In genomic region chr6:157769776-157770430, GRCh38 we compare ENCODE assay signal across 14 cellular contexts. TPM values are rescaled to one million over a fixed set of nuclear protein-coding genes. Genes with fewer than 3 reads are reported as not detected.
DNase-seq lines count a peak whose midpoint lies in the region; ATAC-seq, FAIRE-seq and TF ChIP-seq lines count a peak whose summit lies in the region.
"Had no signal": no experiment of that assay in that cellular context is flagged by ENCODE, and none has a peak within 500 bp of the region (broad histone marks: within the 10 kb centered on the region; RNA-seq: fewer than 3 reads in every experiment).

No MANE protein-coding gene starts in this region.

- no peak overlapping the region for H3K56ac ChIP-seq in H1 (replicated peaks; ENCODE audit: insufficient read length, low read depth, low read length)

- WGBS in H1 (ENCODE audit: extremely low coverage in 1 of 2, insufficient coverage in 1 of 2, insufficient read length in 1 of 2, insufficient replicate concordance in 2 of 2, low coverage in 1 of 2, low lambda C conversion rate in 2 of 2, missing lambda C conversion rate in 1 of 2), 2 experiments, result 88% methylated on average over 10 of the region's 10 CpGs; no CpG with 5 or more reads in 1 of the 2 experiments

- H2BK20ac ChIP-seq in H1 (ENCODE audit: low read length), result peak overlapping the region; percentile 43; the same call in 1 of the 2 replicates

- no peak overlapping the region for H3K4ac ChIP-seq in H1 (replicated peaks; ENCODE audit: insufficient read length, low read depth, low read length)

- peak overlapping the region; percentile 37 for H3K27ac Mint-ChIP-seq in activated T-cell treated with anti-CD3 and anti-CD28 coated beads, Interleukin-2, amount 50 U/mL, for 24 hours
- H3K27ac Mint-ChIP-seq in stimulated activated memory B cell treated with anti-CD40 and anti-IgM and Interleukin-4, amounts not matched to agents 10 μg/mL and 1 μg/mL and 100 μg/mL, for 72 hours, result peak overlapping the region; percentile 64

- peaks cover 3 to 6% (median 3%) of the 10 kb centered on the region in 4 experiments; a peak in 3 of 7 replicates for H3K4me1 ChIP-seq in H1 (replicated peaks in 1 of 4; ENCODE audit: control insufficient read depth in 3 of 4, insufficient read depth in 4 of 4, low read length in 3 of 4)
- peaks cover under 1 to 3% of the 10 kb centered on the region in 2 donors for H3K4me1 ChIP-seq in uterus

- ATAC-seq in stimulated activated memory B cell treated with anti-CD40 and anti-IgM and Interleukin-4, amounts not matched to agents 10 μg/mL and 1 μg/mL and 100 μg/mL, for 72 hours, result no peak
- no peak for ATAC-seq in GM21390 (IDR thresholded peaks at IDR 0.05; ENCODE audit: unreplicated experiment)
- ATAC-seq: sciatic nerve had no signal

- peaks cover 2% of the 10 kb centered on the region; the same call in 1 of the 2 replicates for H3K23me2 ChIP-seq in H1 (ENCODE audit: low read depth, low read length)

- no peak overlapping the region for H2BK120ac ChIP-seq in H1 (replicated peaks; ENCODE audit: low read depth, low read length)

- H3K79me2 ChIP-seq in H1 (ENCODE audit: control insufficient read depth in 1 of 2, insufficient read depth in 2 of 2, low read length in 2 of 2), result no peaks in the 10 kb centered on the region

- no peak overlapping the region for H2AFZ ChIP-seq in H1 (ENCODE audit: low read length)

- TF ChIP-seq EP300 in H1 (IDR thresholded peaks at IDR 0.05; ENCODE audit: borderline replicate concordance in 1 of 2, low read depth in 2 of 2, low read length in 2 of 2), result no peak

- peaks cover 4% of the 10 kb centered on the region for H3K27me3 Mint-ChIP-seq in activated T-cell treated with anti-CD3 and anti-CD28 coated beads, Interleukin-2, amount 50 U/mL, for 24 hours
- H3K27me3 Mint-ChIP-seq in stimulated activated memory B cell treated with anti-CD40 and anti-IgM and Interleukin-4, amounts not matched to agents 10 μg/mL and 1 μg/mL and 100 μg/mL, for 72 hours, result peaks cover 6% of the 10 kb centered on the region

- no peak overlapping the region for H2AK5ac ChIP-seq in H1 (ENCODE audit: low read depth, low read length)

- CTCF ChIA-PET in H1 (lab: Charles Lee; ENCODE audit: partially characterized antibody), result interaction anchor here (0.8 to 1.5 kb wide), 4 partner anchors 11 to 101 kb away, joined by 3 to 5 read pairs (median 4); no protein-coding TSS in a partner anchor

- FAIRE-seq in H1 (lab: Jason Lieb, UNC), result no peak
- FAIRE-seq in urothelium cell line (lab: Jason Lieb, UNC), result no peak
- FAIRE-seq: TTC549 had no signal

- H3K27ac ChIP-seq in H1 (ENCODE audit: low read depth, low read length), result no peak overlapping the region
- no peak overlapping the region for H3K27ac ChIP-seq in uterus
- H3K27ac ChIP-seq: cardiac muscle cell had no signal

- no peak overlapping the region for H3K14ac ChIP-seq in H1 (ENCODE audit: insufficient read length)

- H3K18ac ChIP-seq in H1 (ENCODE audit: extremely low read depth, low read length), result no peak overlapping the region

- no peak overlapping the region for H3K9ac ChIP-seq in H1 (replicated peaks in 1 of 4; ENCODE audit: extremely low read depth in 1 of 4, low read depth in 3 of 4, low read length in 3 of 4)

- no peaks in the 10 kb centered on the region for H3K36me3 ChIP-seq in H1 (ENCODE audit: control insufficient read depth in 2 of 4, insufficient read depth in 4 of 4, low read length in 3 of 4)
- H3K36me3 ChIP-seq in uterus, result no peaks in the 10 kb centered on the region
- H3K36me3 ChIP-seq: cardiac muscle cell, tibial nerve had no signal

- TF ChIP-seq RAD21 in H1 (IDR thresholded peaks at IDR 0.05 in 1 of 2, conservative IDR thresholded peaks at IDR 0.05 in 1 of 2; ENCODE audit: low read depth in 2 of 2, low read length in 2 of 2), result no peak

- TF ChIP-seq POLR2A in H1 (IDR thresholded peaks at IDR 0.05; ENCODE audit: control extremely low read depth in 1 of 2, low read depth in 2 of 2, low read length in 2 of 2) (no peak), uterus (IDR thresholded peaks at IDR 0.05) (no peak)

- peaks cover 74% of the 10 kb centered on the region for H3K4me1 Mint-ChIP-seq in activated T-cell treated with anti-CD3 and anti-CD28 coated beads, Interleukin-2, amount 50 U/mL, for 24 hours (ENCODE audit: low read depth)
- H3K4me1 Mint-ChIP-seq in stimulated activated memory B cell treated with anti-CD40 and anti-IgM and Interleukin-4, amounts not matched to agents 10 μg/mL and 1 μg/mL and 100 μg/mL, for 72 hours, result peaks cover 82% of the 10 kb centered on the region

- no peak overlapping the region for H3K4me3 ChIP-seq in H1 (ENCODE audit: extremely low read depth in 1 of 4, insufficient read depth in 2 of 4, low read depth in 3 of 4, low read length in 4 of 4)
- H3K4me3 ChIP-seq in uterus, result no peak overlapping the region
- H3K4me3 ChIP-seq: cardiac muscle cell, tibial nerve had no signal

- H4K20me1 ChIP-seq in H1 (replicated peaks in 1 of 2; ENCODE audit: control insufficient read depth in 1 of 2, insufficient read depth in 2 of 2, low read length in 2 of 2), result no peaks in the 10 kb centered on the region

- H3K9me3 Mint-ChIP-seq in activated T-cell treated with anti-CD3 and anti-CD28 coated beads, Interleukin-2, amount 50 U/mL, for 24 hours, result peaks cover 6% of the 10 kb centered on the region
- no peaks in the 10 kb centered on the region for H3K9me3 Mint-ChIP-seq in stimulated activated memory B cell treated with anti-CD40 and anti-IgM and Interleukin-4, amounts not matched to agents 10 μg/mL and 1 μg/mL and 100 μg/mL, for 72 hours

- H3K27me3 ChIP-seq in H1 (replicated peaks in 1 of 4; ENCODE audit: control insufficient read depth in 3 of 4, extremely low read depth in 1 of 4, insufficient read depth in 3 of 4, low read length in 3 of 4), result no peaks in the 10 kb centered on the region
- H3K27me3 ChIP-seq in uterus, result no peaks in the 10 kb centered on the region
- H3K27me3 ChIP-seq: cardiac muscle cell, tibial nerve had no signal

- H3K79me1 ChIP-seq in H1 (ENCODE audit: low read depth, low read length), result no peaks in the 10 kb centered on the region

- no peak overlapping the region for H4K5ac ChIP-seq in H1 (ENCODE audit: insufficient read length, low read depth, low read length)

- no peak overlapping the region for H3K23ac ChIP-seq in H1 (ENCODE audit: insufficient read length)

- no peak overlapping the region for H3K4me2 ChIP-seq in H1 (ENCODE audit: insufficient read depth in 1 of 2, low read depth in 2 of 2, low read length in 2 of 2)

- H3K36me3 Mint-ChIP-seq in activated T-cell treated with anti-CD3 and anti-CD28 coated beads, Interleukin-2, amount 50 U/mL, for 24 hours (ENCODE audit: low read depth), result no peaks in the 10 kb centered on the region
- no peaks in the 10 kb centered on the region for H3K36me3 Mint-ChIP-seq in stimulated activated memory B cell treated with anti-CD40 and anti-IgM and Interleukin-4, amounts not matched to agents 10 μg/mL and 1 μg/mL and 100 μg/mL, for 72 hours

- TF ChIP-seq CTCF in H1 (IDR thresholded peaks at IDR 0.05; ENCODE audit: control extremely low read depth in 1 of 3, insufficient read depth in 1 of 3, low read depth in 1 of 3, low read length in 3 of 3) (no peak), uterus (IDR thresholded peaks at IDR 0.05) (no peak)

- POLR2A ChIA-PET in H1 (lab: Charles Lee; ENCODE audit: partially characterized antibody), result no interaction called here

- H3K4me3 Mint-ChIP-seq in activated T-cell treated with anti-CD3 and anti-CD28 coated beads, Interleukin-2, amount 50 U/mL, for 24 hours, result no peak overlapping the region
- no peak overlapping the region for H3K4me3 Mint-ChIP-seq in stimulated activated memory B cell treated with anti-CD40 and anti-IgM and Interleukin-4, amounts not matched to agents 10 μg/mL and 1 μg/mL and 100 μg/mL, for 72 hours

- peak overlapping the region; percentile 94; the same call in 1 of the 2 replicates for H2BK12ac ChIP-seq in H1 (ENCODE audit: low read depth, low read length)

- no peak for DNase-seq in activated T-cell treated with anti-CD3 and anti-CD28 coated beads, Interleukin-2, amount 50 U/mL, for 24 hours
- DNase-seq in activated T-cell treated with anti-CD3 and anti-CD28 coated beads for 4 hours (no peak), NCI-H146 treated with DMSO at 0.1 percent for 48 hours (lab: John Stamatoyannopoulos, UW; ENCODE audit: unreplicated experiment) (peak; percentile 97), H1 (ENCODE audit: low read depth in 1 of 2, low spot score in 2 of 2) (no peak), uterus (no peak), urothelium cell line (ENCODE audit: low spot score) (no peak)
- DNase-seq: C1 segment of cervical spinal cord, NCI-H1694 had no signal

- no peak overlapping the region for H4K8ac ChIP-seq in H1 (ENCODE audit: extremely low read depth, insufficient read depth, low read length)

- H4K91ac ChIP-seq in H1 (replicated peaks; ENCODE audit: insufficient read length, low read length), result peak overlapping the region; percentile 58

- H2BK5ac ChIP-seq in H1 (ENCODE audit: low read depth, low read length), result peak overlapping the region; percentile 27; the same call in 1 of the 2 replicates

- H3K9me3 ChIP-seq in H1 (ENCODE audit: insufficient read depth in 2 of 2, low read depth in 1 of 2, low read length in 1 of 2) (no peaks in the 10 kb centered on the region), uterus (no peaks in the 10 kb centered on the region)
- H3K9me3 ChIP-seq: tibial nerve had no signal

- intact Hi-C loops in uterus (cut with DNase I; ENCODE audit: low total_unique reads), result no loop called here

- 0 out of 2 replicates have a peak overlapping the region, but pooled peaks have one; percentile 77 for H2BK15ac ChIP-seq in H1 (ENCODE audit: low read length)

TF ChIP-seq in H1, 55 proteins besides CTCF, POLR2A, EP300 and RAD21 (continues in another document):
- no peak for TF ChIP-seq SIRT6 (IDR thresholded peaks at IDR 0.05; ENCODE audit: low read length)

RNA-seq across cellular contexts. Expression of gene SNX9, which starts 53.1 kb away (rescaled TPM):
- 23.1 and 23.2 TPM in 2 replicates for total RNA-seq in H1 (2021; fragmentation: NEBNext Ultra II Directional; extraction: Animal tissue kit (Norgen Biotek cat#: 25700))
- polyA plus RNA-seq in H1 (2011; rRNA removed), result 10.9 and 11.8 TPM in 2 replicates
- polyA plus RNA-seq in H1 (2011; cell fraction: cytosol; rRNA removed), result 17.8 TPM
- polyA plus RNA-seq in H1 (2011; cell fraction: nucleus; rRNA removed), result 14.7 TPM
- polyA plus RNA-seq in H1 (2012, experiment 1 of 2), result 14.0 to 18.2 TPM (median 16.2 TPM) in 4 replicates
- polyA plus RNA-seq in H1 (2012, experiment 2 of 2), result 3.6 TPM
- 20.5 TPM for polyA plus RNA-seq in H1 (2013, experiment 1 of 2)
- 20.3 TPM for polyA plus RNA-seq in H1 (2013, experiment 2 of 2)
- polyA minus RNA-seq in H1 (2011; rRNA and poly(A)+ RNA removed), result 15.1 and 15.9 TPM in 2 replicates
- 11.9 TPM for polyA minus RNA-seq in H1 (2011; cell fraction: cytosol; rRNA and poly(A)+ RNA removed)
- 10.2 TPM for polyA minus RNA-seq in H1 (2011; cell fraction: nucleus; rRNA and poly(A)+ RNA removed)
- total RNA-seq in uterus, result 10 to 100 TPM; 31.0 to 65.9 (median 50.5) TPM
